Comparison of ENCODE assay signal across 20 cellular contexts in the genomic region with DNA sequence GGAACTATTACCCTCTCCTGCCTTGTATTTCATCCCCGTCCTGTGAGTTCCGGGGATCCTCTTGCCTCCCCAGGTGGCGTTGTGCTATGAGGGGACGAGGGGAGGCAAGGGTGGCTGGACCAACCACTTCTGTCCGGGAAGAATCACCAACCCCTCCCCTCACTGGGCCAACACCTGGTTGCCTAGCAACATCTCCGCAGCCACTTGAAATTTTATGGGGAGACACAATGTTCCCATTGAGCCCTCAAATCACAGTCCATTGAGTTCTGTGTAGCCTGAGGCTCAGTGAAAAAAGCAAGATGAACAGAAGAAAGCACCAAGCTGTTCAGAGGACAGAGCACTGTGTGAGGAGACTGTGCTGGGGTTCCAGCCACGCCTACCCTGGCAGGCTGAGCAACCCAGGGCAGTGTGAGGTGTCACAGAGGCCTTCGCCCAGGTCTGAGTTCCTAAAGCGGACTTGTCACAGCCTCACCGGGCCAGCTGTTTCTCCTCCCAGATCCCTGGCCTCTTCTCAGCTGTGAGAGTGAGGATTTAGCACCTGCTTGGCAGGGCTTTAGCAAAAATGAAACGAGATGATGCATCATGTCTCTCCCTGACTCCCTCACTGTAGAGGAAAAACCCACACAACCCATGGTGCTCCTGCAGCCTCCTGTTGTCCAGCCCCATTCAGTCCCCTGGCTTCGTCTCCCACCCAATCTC.
"Had no signal": no experiment of that assay in that cellular context is flagged by ENCODE, and none has a peak within 500 bp of the region (broad histone marks: within the 10 kb centered on the region; RNA-seq: fewer than 3 reads in every experiment).

No MANE protein-coding gene starts in this region.

- H3K9me3 Mint-ChIP-seq: activated CD4-positive, alpha-beta T cell treated with anti-CD3 and anti-CD28 coated beads, Interleukin-2, amount 10 ng/mL, durations not matched to agents 7 days and 5 days; activated naive CD4-positive, alpha-beta T cell treated with anti-CD3 and anti-CD28 coated beads, Interleukin-2, amount 50 U/mL, for 72 hours; neural crest cell; T-helper 1 cell treated with Interleukin-12 subunit alpha and Interleukin-12 subunit beta and Interleukin-4 antibody, amounts not matched to agents 30 μg/mL and 1 μg/mL, for 36 hours had no signal

- H3K4me1 ChIP-seq: adrenal gland, left lung, right atrium auricular region, stomach had no signal

- DNase-seq: activated CD4-positive, alpha-beta T cell treated with anti-CD3 and anti-CD28 coated beads, Interleukin-2, amount 10 ng/mL, durations not matched to agents 7 days and 5 days; activated CD8-positive, alpha-beta memory T cell treated with anti-CD3 and anti-CD28 coated beads for 24 hours; activated CD8-positive, alpha-beta memory T cell treated with anti-CD3 and anti-CD28 coated beads, Interleukin-2, amount 50 U/mL, for 48 hours; activated gamma-delta T cell treated with Interleukin-2 at 50 U/mL for 16 hours; foreskin fibroblast; kidney; left lung; naive B cell; stimulated activated CD4-positive, alpha-beta T cell treated with anti-CD3 and anti-CD28 coated beads, Interleukin-15, amount 100 ng/mL, for 24 hours; stimulated activated CD4-positive, alpha-beta T cell treated with anti-CD3 and anti-CD28 coated beads, Interleukin-2, amount 100 ng/mL, for 48 hours; stomach; trophoblast cell had no signal

- H3K36me3 Mint-ChIP-seq: activated naive CD4-positive, alpha-beta T cell treated with anti-CD3 and anti-CD28 coated beads, Interleukin-2, amount 50 U/mL, for 72 hours; naive B cell had no signal

- H3K27ac ChIP-seq: adrenal gland, epithelial cell of prostate, left lung, right atrium auricular region, skin epidermis, stomach had no signal

- H3K4me3 Mint-ChIP-seq: activated CD4-positive, alpha-beta T cell treated with anti-CD3 and anti-CD28 coated beads, Interleukin-2, amount 10 ng/mL, durations not matched to agents 7 days and 5 days; naive B cell; neural crest cell; T-helper 1 cell treated with Interleukin-12 subunit alpha and Interleukin-12 subunit beta and Interleukin-4 antibody, amounts not matched to agents 30 μg/mL and 1 μg/mL, for 36 hours had no signal

- H3K27ac Mint-ChIP-seq: activated CD4-positive, alpha-beta T cell treated with anti-CD3 and anti-CD28 coated beads, Interleukin-2, amount 10 ng/mL, durations not matched to agents 7 days and 5 days; activated naive CD4-positive, alpha-beta T cell treated with anti-CD3 and anti-CD28 coated beads, Interleukin-2, amount 50 U/mL, for 72 hours; T-helper 1 cell treated with Interleukin-12 subunit alpha and Interleukin-12 subunit beta and Interleukin-4 antibody, amounts not matched to agents 30 μg/mL and 1 μg/mL, for 36 hours had no signal

- H3K4me3 ChIP-seq: adrenal gland, left lung, right atrium auricular region, skin epidermis, stomach had no signal

- H3K9me3 ChIP-seq: adrenal gland, left lung, right atrium auricular region, stomach had no signal

- H3K4me1 Mint-ChIP-seq: activated CD4-positive, alpha-beta T cell treated with anti-CD3 and anti-CD28 coated beads, Interleukin-2, amount 10 ng/mL, durations not matched to agents 7 days and 5 days; naive B cell had no signal

- H3K27me3 ChIP-seq: adrenal gland, right atrium auricular region, stomach had no signal

- H3K36me3 ChIP-seq: adrenal gland, left lung, right atrium auricular region, stomach had no signal

- ATAC-seq: activated CD4-positive, CD25-positive, alpha-beta regulatory T cell treated with anti-CD3 and anti-CD28 coated beads, Interleukin-2, amount 50 U/mL, for 24 hours; activated naive CD4-positive, alpha-beta T cell treated with anti-CD3 and anti-CD28 coated beads, Interleukin-2, amount 50 U/mL, for 72 hours; left lung had no signal
